Comparison of ENCODE assay signal across 17 cellular contexts in the genomic region with DNA sequence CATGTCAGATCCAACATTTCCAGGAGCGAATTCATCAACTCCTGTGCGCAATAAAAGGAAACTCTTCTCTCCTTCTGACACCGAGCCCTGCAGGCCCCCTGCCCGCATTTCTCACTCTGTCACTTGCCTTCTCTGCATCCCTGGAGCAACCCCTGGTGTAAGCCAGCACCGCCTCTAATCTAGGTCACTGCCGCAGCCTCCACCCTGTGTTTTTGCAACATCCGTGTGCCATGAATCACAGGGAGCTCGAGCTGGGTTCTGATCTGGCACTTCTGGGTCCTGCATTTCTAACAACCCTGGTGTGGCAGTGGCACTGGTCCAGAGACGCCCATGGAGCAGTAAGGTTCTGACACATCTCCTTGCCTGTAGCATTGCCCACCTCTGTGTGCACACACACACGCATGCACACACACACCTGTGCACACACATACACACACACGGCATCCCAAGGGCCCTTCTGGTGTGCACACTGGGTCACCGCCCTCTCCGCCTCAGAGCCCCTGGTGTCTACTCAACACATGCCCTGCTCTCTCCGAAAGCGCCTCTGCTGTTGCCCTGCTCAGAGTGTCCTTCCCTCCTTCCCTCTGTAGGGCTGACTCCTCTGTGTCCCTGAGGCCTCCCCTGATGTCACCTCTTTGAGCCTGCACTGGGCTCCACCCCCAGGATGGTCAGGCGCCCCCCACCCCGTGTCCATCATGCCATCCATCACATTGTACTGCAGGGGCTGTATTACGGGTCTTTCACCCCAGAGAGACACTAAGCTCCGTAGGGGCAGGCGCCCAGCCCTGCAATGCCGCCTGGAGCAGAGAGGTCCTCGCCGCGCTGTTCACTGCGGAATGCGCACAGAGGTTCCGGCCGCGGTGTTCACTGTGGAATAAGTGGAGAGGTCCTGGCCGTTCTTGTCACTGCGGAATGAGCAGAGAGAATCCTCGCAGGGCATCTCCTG.
DNase-seq lines count a peak whose midpoint lies in the region; TF ChIP-seq lines count a peak whose summit lies in the region.
"Had no signal": no experiment of that assay in that cellular context is flagged by ENCODE, and none has a peak within 500 bp of the region (broad histone marks: within the 10 kb centered on the region; RNA-seq: fewer than 3 reads in every experiment).

No MANE protein-coding gene starts in this region.

- no peaks in the 10 kb centered on the region for H3K4me1 ChIP-seq in osteoblast (ENCODE audit: insufficient read depth, low read length)

- no peaks in the 10 kb centered on the region for H3K79me2 ChIP-seq in osteoblast (ENCODE audit: insufficient read depth, low read length)

- H4K20me1 ChIP-seq in osteoblast (ENCODE audit: insufficient read depth, low read length) = no peaks in the 10 kb centered on the region

- H3K4me1 Mint-ChIP-seq in chondrocyte (ENCODE audit: low read depth) = peaks cover 10% of the 10 kb centered on the region

- H3K27me3 ChIP-seq in osteoblast (ENCODE audit: insufficient read depth, low read length) = no peaks in the 10 kb centered on the region

- no peak overlapping the region for H3K4me3 Mint-ChIP-seq in chondrocyte (ENCODE audit: unreplicated experiment)
- H3K4me3 Mint-ChIP-seq: GM23338 had no signal

- no peak overlapping the region for H3K27ac ChIP-seq in osteoblast (ENCODE audit: low read depth, low read length)
- H3K27ac ChIP-seq: BLaER1 treated with 17β-estradiol and CSF1 and Interleukin-3, amounts not matched to agents 10 nM and 100 nM had no signal

- no peaks in the 10 kb centered on the region for H3K36me3 Mint-ChIP-seq in chondrocyte (ENCODE audit: low read depth)

- no peaks in the 10 kb centered on the region for H3K9me3 Mint-ChIP-seq in chondrocyte (ENCODE audit: low read depth)
- H3K9me3 Mint-ChIP-seq: GM23338 had no signal

- no peak overlapping the region for H3K27ac Mint-ChIP-seq in chondrocyte (ENCODE audit: unreplicated experiment)
- H3K27ac Mint-ChIP-seq: GM23338 had no signal

- no peaks in the 10 kb centered on the region for H3K36me3 ChIP-seq in osteoblast (ENCODE audit: insufficient read depth, low read length)
- H3K36me3 ChIP-seq: BLaER1 treated with 17β-estradiol and CSF1 and Interleukin-3, amounts not matched to agents 10 nM and 100 nM had no signal

- no peak for TF ChIP-seq CTCF in chondrocyte (IDR thresholded peaks at IDR 0.05)
- no peak for TF ChIP-seq CTCF in osteoblast (IDR thresholded peaks at IDR 0.05; ENCODE audit: extremely low read depth, low read depth, low read length)

- no peaks in the 10 kb centered on the region for H3K9me3 ChIP-seq in osteoblast (ENCODE audit: low read depth, low read length)

- no peak overlapping the region for H3K4me2 ChIP-seq in osteoblast (ENCODE audit: insufficient read depth, low read length)
- H3K4me2 ChIP-seq: BLaER1 treated with 17β-estradiol and CSF1 and Interleukin-3, amounts not matched to agents 10 nM and 100 nM; GM23338 had no signal

- H3K4me3 ChIP-seq in osteoblast (ENCODE audit: insufficient read depth, low read length) = no peak overlapping the region
- H3K4me3 ChIP-seq: BLaER1 treated with 17β-estradiol and CSF1 and Interleukin-3, amounts not matched to agents 10 nM and 100 nM; GM23338 had no signal

- DNase-seq in SIG-M5 treated with dmso at 0.1 percent for 504 hours (lab: John Stamatoyannopoulos, UW; ENCODE audit: unreplicated experiment) (peak; percentile 13), SIG-M5 (lab: John Stamatoyannopoulos, UW) (no peak), MV-4-11 (lab: John Stamatoyannopoulos, UW) (peak; percentile 64), chondrocyte (ENCODE audit: low spot score) (peak; percentile 84), osteoblast (ENCODE audit: insufficient read length, low spot score, missing footprints) (peak; percentile 63), NCI-H774 (lab: John Stamatoyannopoulos, UW) (no peak), Ammon's horn (ENCODE audit: low spot score) (no peak)
- DNase-seq in effector CD4-positive, alpha-beta T cell = no peak
- DNase-seq: DND-41, KBM-7, NCI-H1092, NCI-H146, NCI-H2081, NCI-H510A treated with DMSO at 0.1 percent for 48 hours, SHP77 treated with DMSO at 0.1 percent for 48 hours had no signal

- peaks cover 10% of the 10 kb centered on the region for H3K27me3 Mint-ChIP-seq in chondrocyte (ENCODE audit: low read depth)

- H2AFZ ChIP-seq in osteoblast (ENCODE audit: low read length) = no peak overlapping the region
- H2AFZ ChIP-seq: GM23338 had no signal

Comparison
In these comparisons a context has a peak if more than half of its experiments do, and no peak if none do; other contexts are left out.
1. DNase-seq: peak in SIG-M5 treated with dmso at 0.1 percent for 504 hours (single experiment), MV-4-11 (single experiment), chondrocyte (single experiment) and osteoblast (single experiment); none in SIG-M5 (single experiment), NCI-H774 (single experiment), effector CD4-positive, alpha-beta T cell (single experiment) and Ammon's horn (single experiment).